ENCODE assay signal across 27 cellular contexts in the genomic region with DNA sequence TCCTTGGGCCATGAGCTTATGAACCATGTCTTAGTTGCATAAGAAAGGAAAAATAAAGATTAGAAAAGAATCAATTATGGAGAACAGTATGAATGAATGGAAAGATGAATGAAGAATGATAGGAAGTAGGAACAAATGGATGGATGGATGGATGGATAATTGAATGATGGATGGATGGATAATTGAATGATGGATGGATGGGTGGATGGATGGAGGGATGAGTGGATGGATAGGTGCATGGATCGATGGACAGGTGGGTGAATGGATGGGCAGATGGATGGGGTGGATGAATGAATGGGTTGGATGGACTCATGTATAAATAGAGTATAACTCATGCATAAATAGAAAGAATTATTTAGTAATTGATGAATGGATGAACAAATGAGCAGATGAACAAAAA. TPM values are rescaled to one million over a fixed set of nuclear protein-coding genes. Genes with fewer than 3 reads are reported as not detected.
"Had no signal": no experiment of that assay in that cellular context is flagged by ENCODE, and none has a peak within 500 bp of the region (broad histone marks: within the 10 kb centered on the region; RNA-seq: fewer than 3 reads in every experiment).

No MANE protein-coding gene starts in this region.

- H3K36me3 ChIP-seq: neural progenitor cell, pancreas, right lobe of liver, sigmoid colon, suprapubic skin, tibial artery, transverse colon, upper lobe of right lung, uterus had no signal

- H3K27me3 ChIP-seq: pancreas, right lobe of liver, sigmoid colon, suprapubic skin, testis, tibial artery, transverse colon, upper lobe of right lung, uterus had no signal

- FAIRE-seq: pancreas, small intestine had no signal

- H3K4me1 ChIP-seq: right lobe of liver had no signal

- H3K9me3 ChIP-seq: pancreas, psoas muscle, right lobe of liver, sigmoid colon, suprapubic skin, testis, tibial artery, transverse colon, upper lobe of right lung, uterus had no signal

- DNase-seq: naive thymus-derived CD4-positive, alpha-beta T cell; natural killer cell; nucleus accumbens; posterior cingulate gyrus; right lobe of liver; sigmoid colon; small intestine; stimulated activated CD4-positive, alpha-beta T cell treated with anti-CD3 and anti-CD28 coated beads, Interleukin-15, amount 100 ng/mL, for 24 hours; stimulated activated CD4-positive, alpha-beta T cell treated with anti-CD3 and anti-CD28 coated beads, Interleukin-2, amount 100 ng/mL, for 24 hours; stimulated activated CD4-positive, alpha-beta T cell treated with anti-CD3 and anti-CD28 coated beads, Interleukin-4, amount 100 ng/mL, for 1 hour; stimulated activated CD4-positive, alpha-beta T cell treated with anti-CD3 and anti-CD28 coated beads, Interleukin-4, amount 100 ng/mL, for 4 hours; stimulated activated CD8-positive, alpha-beta memory T cell treated with anti-CD3 and anti-CD28 coated beads, Interleukin-4, amount 100 ng/mL, for 48 hours; stimulated activated naive CD4-positive, alpha-beta T cell; stimulated activated naive CD8-positive, alpha-beta T cell treated with anti-CD3 and anti-CD28 coated beads, Interleukin-15, amount 100 ng/mL, for 72 hours; stimulated activated naive CD8-positive, alpha-beta T cell treated with anti-CD3 and anti-CD28 coated beads, Interleukin-15, Interleukin-2, amounts not matched to agents 100 U/mL and 50 U/mL, for 24 hours; substantia nigra; testis; tibial artery; transverse colon; upper lobe of right lung; uterus had no signal

- H3K4me3 ChIP-seq: neural progenitor cell, pancreas, psoas muscle, right lobe of liver, sigmoid colon, suprapubic skin, testis, tibial artery, transverse colon, upper lobe of right lung, uterus had no signal

- H3K27ac ChIP-seq: neural progenitor cell, pancreas, psoas muscle, right lobe of liver, sigmoid colon, suprapubic skin, testis, tibial artery, transverse colon, upper lobe of right lung, uterus had no signal

RNA-seq across cellular contexts. Expression of a gene that starts 7.2 kb away (rescaled TPM):
- polyA plus RNA-seq: neural cell had no signal

RNA-seq across cellular contexts. Expression of a gene that starts 21.3 kb away (rescaled TPM):
- polyA plus RNA-seq: neural cell, right cardiac atrium had no signal

RNA-seq across cellular contexts. Expression of a gene that starts 25.3 kb away (rescaled TPM):
- polyA plus RNA-seq: naive thymus-derived CD4-positive, alpha-beta T cell; neural cell; right cardiac atrium had no signal

RNA-seq across cellular contexts. Expression of a gene that starts 31.6 kb away (rescaled TPM):
- polyA plus RNA-seq: neural cell, pancreas had no signal

RNA-seq across cellular contexts. Expression of a gene that starts 59.4 kb away (rescaled TPM):
- polyA plus RNA-seq: neural cell had no signal
